In genomic region chr20:15378151-15378550, GRCh38 we compare ENCODE assay signal across 1 cellular context.
TF ChIP-seq lines count a peak whose summit lies in the region.

No MANE protein-coding gene starts in this region.

TF ChIP-seq in GM23338, 12 proteins besides CTCF, POLR2A, EP300 and RAD21 (continued from another document):
- TF ChIP-seq ZNF462 (CRISPR knock-in tag; IDR thresholded peaks at IDR 0.05) (no peak), POLR2AphosphoS5 (IDR thresholded peaks at IDR 0.05; ENCODE audit: low read depth) (no peak), STAT1 (IDR thresholded peaks at IDR 0.05; ENCODE audit: unreplicated experiment) (no peak), NANOG (IDR thresholded peaks at IDR 0.05; ENCODE audit: borderline replicate concordance) (no peak), ETS1 (IDR thresholded peaks at IDR 0.05) (no peak), JUNB (IDR thresholded peaks at IDR 0.05; ENCODE audit: unreplicated experiment) (no peak)
